In genomic region chr11:100774132-100774531, GRCh38 we compare ENCODE assay signal across 20 cellular contexts.
A peak's percentile ranks its signal among the peaks of the same experiment; 100 is the strongest.
DNase-seq lines count a peak whose midpoint lies in the region; ATAC-seq, FAIRE-seq and TF ChIP-seq lines count a peak whose summit lies in the region.
"Had no signal": no experiment of that assay in that cellular context is flagged by ENCODE, and none has a peak within 500 bp of the region (broad histone marks: within the 10 kb centered on the region; RNA-seq: fewer than 3 reads in every experiment).

No MANE protein-coding gene starts in this region.

- H2AFZ ChIP-seq in mesenchymal stem cell (ENCODE audit: low read depth, low read length), result no peak overlapping the region

- H2BK12ac ChIP-seq in mesenchymal stem cell (ENCODE audit: low read length in 2 of 2), result no peak overlapping the region

- H3K23ac ChIP-seq in mesenchymal stem cell (ENCODE audit: low read length in 2 of 2), result no peak overlapping the region

- H3K4me1 ChIP-seq in mesenchymal stem cell (ENCODE audit: control insufficient read depth, insufficient read depth, low read depth, low read length) (peaks cover 17% of the 10 kb centered on the region), small intestine (ENCODE audit: control insufficient read depth in 2 of 2, insufficient read depth in 1 of 2, low read depth in 1 of 2, low read length in 1 of 2) (peaks cover under 1 to 8% of the 10 kb centered on the region in 2 donors)

- peak; percentile 67 for FAIRE-seq in D721Med (lab: Jason Lieb, UNC)
- no peak for FAIRE-seq in small intestine (lab: Jason Lieb, UNC)
- FAIRE-seq: A204.1, GM12878, H1 had no signal

- no peak overlapping the region for H3K4ac ChIP-seq in mesenchymal stem cell (ENCODE audit: low read depth in 1 of 2, low read length in 2 of 2)

- peak overlapping the region; percentile 84 for H2AK5ac ChIP-seq in mesenchymal stem cell (ENCODE audit: low read length, severe bottlenecking)

- ATAC-seq in stimulated activated memory B cell treated with anti-CD40 and anti-IgM and Interleukin-4, amounts not matched to agents 10 μg/mL and 1 μg/mL and 100 μg/mL, for 72 hours, result no peak
- no peak for ATAC-seq in GM18502 (IDR thresholded peaks at IDR 0.05; ENCODE audit: poor library complexity, unreplicated experiment)
- ATAC-seq: CD8-positive, alpha-beta T cell; GM12878 had no signal

- no peaks in the 10 kb centered on the region for H3K36me3 Mint-ChIP-seq in stimulated activated memory B cell treated with anti-CD40 and anti-IgM and Interleukin-4, amounts not matched to agents 10 μg/mL and 1 μg/mL and 100 μg/mL, for 72 hours
- H3K36me3 Mint-ChIP-seq: CD8-positive, alpha-beta T cell had no signal

- no peaks in the 10 kb centered on the region for H3K27me3 Mint-ChIP-seq in stimulated activated memory B cell treated with anti-CD40 and anti-IgM and Interleukin-4, amounts not matched to agents 10 μg/mL and 1 μg/mL and 100 μg/mL, for 72 hours

- no peak overlapping the region for H2BK120ac ChIP-seq in mesenchymal stem cell (ENCODE audit: low read depth, low read length)

- DNase-seq in D721Med (ENCODE audit: insufficient read length, low spot score), result no peak
- peak; percentile 62 for DNase-seq in SW480 (ENCODE audit: low spot score)
- no peak for DNase-seq in mesenchymal stem cell
- peak; percentile 60 for DNase-seq in small intestine
- no peak for DNase-seq in NCI-H748 (lab: John Stamatoyannopoulos, UW; ENCODE audit: unreplicated experiment)
- no peak for DNase-seq in cerebellum (ENCODE audit: low spot score)
- DNase-seq: CD8-positive, alpha-beta T cell; GDM1; NCI-H1092; NCI-H146; NCI-H2081 treated with DMSO at 0.1 percent for 48 hours; NCI-H510A; OCI-M1 had no signal

- H3K27ac Mint-ChIP-seq in stimulated activated memory B cell treated with anti-CD40 and anti-IgM and Interleukin-4, amounts not matched to agents 10 μg/mL and 1 μg/mL and 100 μg/mL, for 72 hours, result no peak overlapping the region
- H3K27ac Mint-ChIP-seq: CD8-positive, alpha-beta T cell had no signal

- no peak overlapping the region for H4K8ac ChIP-seq in mesenchymal stem cell (ENCODE audit: low read length)

- peaks cover 9% of the 10 kb centered on the region for H3K79me1 ChIP-seq in mesenchymal stem cell (replicated peaks; ENCODE audit: low read length, poor library complexity, severe bottlenecking)

- H2BK15ac ChIP-seq in mesenchymal stem cell (ENCODE audit: low read depth, poor library complexity, severe bottlenecking), result no peak overlapping the region

- H3K9ac ChIP-seq in mesenchymal stem cell (ENCODE audit: low read length), result no peak overlapping the region
- H3K9ac ChIP-seq: BLaER1 had no signal

- no peaks in the 10 kb centered on the region for H3K4me1 Mint-ChIP-seq in stimulated activated memory B cell treated with anti-CD40 and anti-IgM and Interleukin-4, amounts not matched to agents 10 μg/mL and 1 μg/mL and 100 μg/mL, for 72 hours

- peak overlapping the region; percentile 50 for H3K27ac ChIP-seq in mesenchymal stem cell (ENCODE audit: low read length, poor library complexity, severe bottlenecking)
- peak overlapping the region in 1 of 2 donors; percentile 77 for H3K27ac ChIP-seq in small intestine (ENCODE audit: low read depth in 1 of 2, low read length in 1 of 2)
- H3K27ac ChIP-seq: BLaER1, RWPE1 had no signal

- H3K4me3 Mint-ChIP-seq in stimulated activated memory B cell treated with anti-CD40 and anti-IgM and Interleukin-4, amounts not matched to agents 10 μg/mL and 1 μg/mL and 100 μg/mL, for 72 hours, result no peak overlapping the region
- H3K4me3 Mint-ChIP-seq: CD8-positive, alpha-beta T cell had no signal

- no peak overlapping the region for H4K91ac ChIP-seq in mesenchymal stem cell (ENCODE audit: low read length)

- H3K18ac ChIP-seq in mesenchymal stem cell (ENCODE audit: low read depth in 1 of 2, low read length in 2 of 2), result no peak overlapping the region

- H3K4me3 ChIP-seq in mesenchymal stem cell (ENCODE audit: insufficient read depth in 1 of 2, low read depth in 1 of 2, low read length in 2 of 2) (no peak overlapping the region), small intestine (ENCODE audit: low read depth in 1 of 2, low read length in 2 of 2) (no peak overlapping the region)
- H3K4me3 ChIP-seq: BLaER1, GM12878 had no signal

- no peaks in the 10 kb centered on the region for H3K9me3 ChIP-seq in mesenchymal stem cell (ENCODE audit: control insufficient read depth, low read length)
- H3K9me3 ChIP-seq in small intestine (ENCODE audit: control insufficient read depth, low read depth), result no peaks in the 10 kb centered on the region
- H3K9me3 ChIP-seq: BLaER1 had no signal

- WGBS in mesenchymal stem cell, result 91% methylated on average over 7 of the region's 7 CpGs
- WGBS in small intestine, 3 donors, result 49 to 79% (median 65%) methylated on average over 7 of the region's 7 CpGs

- H3K4me2 ChIP-seq in mesenchymal stem cell (ENCODE audit: low read length, poor library complexity, severe bottlenecking), result no peak overlapping the region
- H3K4me2 ChIP-seq: BLaER1 had no signal

- H3K14ac ChIP-seq in mesenchymal stem cell (ENCODE audit: low read length in 2 of 2), result no peak overlapping the region

- H3K27me3 ChIP-seq in mesenchymal stem cell (ENCODE audit: control insufficient read depth in 1 of 2, insufficient read depth in 1 of 2, low read length in 2 of 2) (no peaks in the 10 kb centered on the region), small intestine (ENCODE audit: control insufficient read depth in 2 of 2, insufficient read depth in 2 of 2, low read length in 2 of 2) (no peaks in the 10 kb centered on the region)
- H3K27me3 ChIP-seq: BLaER1 had no signal

- no peaks in the 10 kb centered on the region for H3K9me3 Mint-ChIP-seq in stimulated activated memory B cell treated with anti-CD40 and anti-IgM and Interleukin-4, amounts not matched to agents 10 μg/mL and 1 μg/mL and 100 μg/mL, for 72 hours
- H3K9me3 Mint-ChIP-seq: CD8-positive, alpha-beta T cell had no signal

- TF ChIP-seq CTCF in D721Med (IDR thresholded peaks at IDR 0.05; ENCODE audit: insufficient read depth, missing control alignments), result no peak

- H3K36me3 ChIP-seq in mesenchymal stem cell (ENCODE audit: control insufficient read depth in 1 of 2, insufficient read depth in 2 of 2, low read depth in 1 of 2, low read length in 2 of 2) (peaks cover 0 to 3% of the 10 kb centered on the region in 2 experiments), small intestine (ENCODE audit: control insufficient read depth in 2 of 2, insufficient read depth in 2 of 2, low read length in 2 of 2) (no peaks in the 10 kb centered on the region)

- H2BK5ac ChIP-seq in mesenchymal stem cell (ENCODE audit: low read depth, low read length, poor library complexity, severe bottlenecking), result no peak overlapping the region

Comparison
In these comparisons a context has a peak if more than half of its experiments do, and no peak if none do; other contexts are left out.
1. DNase-seq: peak in SW480 (single experiment) and small intestine (single experiment); none in D721Med (single experiment), mesenchymal stem cell (single experiment), NCI-H748 (single experiment) and cerebellum (single experiment).